Comparison of ENCODE assay signal across 8 cellular contexts in the genomic region with DNA sequence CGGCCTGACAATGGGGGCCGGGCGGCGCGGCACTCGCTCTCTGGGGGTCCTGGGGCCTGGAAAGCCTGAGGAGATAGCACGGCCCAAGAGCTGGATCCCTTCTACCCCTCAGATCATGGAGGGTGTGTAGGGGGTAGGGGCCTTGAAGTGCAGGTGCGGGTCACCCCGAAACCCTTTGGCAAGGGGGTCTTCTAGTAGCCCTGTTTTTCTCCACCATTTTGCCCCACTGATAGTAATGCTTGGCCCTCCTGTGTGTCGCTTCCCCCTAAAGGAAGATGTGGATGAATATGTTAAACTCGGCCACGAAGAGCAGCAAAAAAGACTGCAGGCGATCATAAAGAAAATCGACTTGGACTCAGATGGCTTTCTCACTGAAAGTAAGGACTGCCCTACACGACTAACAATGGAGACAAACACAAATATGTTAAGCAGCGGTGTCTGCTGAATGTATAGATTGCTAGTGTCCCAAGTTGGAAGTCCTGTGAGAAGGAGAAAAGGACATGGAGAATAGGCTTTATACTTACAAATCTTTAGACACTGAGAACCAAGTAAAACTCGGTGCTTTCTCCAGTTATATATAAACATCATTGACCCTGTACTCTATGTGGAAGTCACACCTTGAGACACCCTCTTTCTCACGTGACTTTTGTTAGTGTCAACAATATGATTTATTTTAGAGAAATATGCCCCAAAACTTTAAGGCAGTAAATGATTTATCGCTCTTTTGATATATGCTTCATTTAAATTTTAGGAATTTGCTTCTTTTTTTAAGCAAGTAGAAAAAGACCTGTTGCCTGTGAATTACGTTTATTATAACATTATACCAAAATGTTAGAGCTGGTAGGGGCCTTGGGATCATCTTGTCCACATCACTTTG. TPM values are rescaled to one million over a fixed set of nuclear protein-coding genes. Genes with fewer than 3 reads are reported as not detected.
A peak's percentile ranks its signal among the peaks of the same experiment; 100 is the strongest.
DNase-seq lines count a peak whose midpoint lies in the region; ATAC-seq and TF ChIP-seq lines count a peak whose summit lies in the region.

No MANE protein-coding gene starts in this region.

- no peak for TF ChIP-seq EP300 in esophagus muscularis mucosa (IDR thresholded peaks at IDR 0.05)

- H3K27ac ChIP-seq in esophagus muscularis mucosa (replicated peaks in 1 of 4), result peak overlapping the region; percentile 83 to 92 (median 88)

- H3K9me3 ChIP-seq in esophagus muscularis mucosa, result no peaks in the 10 kb centered on the region

- DNase-seq in AG08395 (ENCODE audit: low spot score) (peak; percentile 9), SW480 (ENCODE audit: low spot score) (peak; percentile 7), esophagus muscularis mucosa (ENCODE audit: extremely low spot score) (no peak), pons (ENCODE audit: low spot score) (peak; percentile 45), DMS79 (lab: John Stamatoyannopoulos, UW) (no peak)

- peaks cover 9 to 21% (median 18%) of the 10 kb centered on the region in 4 donors for H3K4me1 ChIP-seq in esophagus muscularis mucosa

- WGBS in esophagus muscularis mucosa, result 18% methylated on average over 13 of the region's 20 CpGs

- intact Hi-C loops in esophagus muscularis mucosa (cut with DNase I), result loop anchor here (10.0 kb wide), 1 partner anchor 572 kb away; no protein-coding TSS in a partner anchor

- no peak for TF ChIP-seq CTCF in esophagus muscularis mucosa (IDR thresholded peaks at IDR 0.05)

- ATAC-seq in GM21367 (IDR thresholded peaks at IDR 0.05; ENCODE audit: unreplicated experiment) (peak; percentile 3), HG02870 (IDR thresholded peaks at IDR 0.05; ENCODE audit: unreplicated experiment) (no peak), HG02938 (IDR thresholded peaks at IDR 0.05; ENCODE audit: unreplicated experiment) (no peak)

- peak overlapping the region; percentile 66 to 90 (median 78) for H3K4me3 ChIP-seq in esophagus muscularis mucosa

- H3K36me3 ChIP-seq in esophagus muscularis mucosa, result peaks cover 0 to 40% (median 19%) of the 10 kb centered on the region in 4 donors

- TF ChIP-seq POLR2A in esophagus muscularis mucosa (IDR thresholded peaks at IDR 0.05; ENCODE audit: low read depth), result no peak

- H3K27me3 ChIP-seq in esophagus muscularis mucosa, result no peaks in the 10 kb centered on the region

RNA-seq across cellular contexts. Expression of a gene that starts 0.8 kb away (rescaled TPM):
- total RNA-seq in esophagus muscularis mucosa, result 10 to 100 TPM; 35.6 to 55.6 (median 43.0) TPM

RNA-seq across cellular contexts. Expression of a gene that starts 27.2 kb away (rescaled TPM):
- 10 to 100 TPM; 18.7 to 22.4 (median 19.2) TPM for total RNA-seq in esophagus muscularis mucosa

Comparison
In these comparisons a context has a peak if more than half of its experiments do, and no peak if none do; other contexts are left out.
1. DNase-seq: peak in AG08395 (single experiment), SW480 (single experiment) and pons (single experiment); none in esophagus muscularis mucosa (single experiment) and DMS79 (single experiment).